In genomic region chr1:26994772-26995625, GRCh38 we compare ENCODE assay signal across 9 cellular contexts. TPM values are rescaled to one million over a fixed set of nuclear protein-coding genes. Genes with fewer than 3 reads are reported as not detected.
A peak's percentile ranks its signal among the peaks of the same experiment; 100 is the strongest.
DNase-seq lines count a peak whose midpoint lies in the region; ATAC-seq and TF ChIP-seq lines count a peak whose summit lies in the region.
"Had no signal": no experiment of that assay in that cellular context is flagged by ENCODE, and none has a peak within 500 bp of the region (broad histone marks: within the 10 kb centered on the region; RNA-seq: fewer than 3 reads in every experiment).

No MANE protein-coding gene starts in this region.

- no peaks in the 10 kb centered on the region for H3K9me3 ChIP-seq in tibial artery

- H3K4me1 ChIP-seq in tibial artery = peaks cover 0 to 66% (median 49%) of the 10 kb centered on the region in 4 donors

- no peak overlapping the region for H3K27ac Mint-ChIP-seq in activated T-cell treated with anti-CD3 and anti-CD28 coated beads, Interleukin-2, amount 50 U/mL, for 72 hours
- H3K27ac Mint-ChIP-seq in activated CD8-positive, alpha-beta T cell treated with anti-CD3 and anti-CD28 coated beads, Interleukin-2, amount 10 ng/mL, durations not matched to agents 7 days and 5 days = no peak overlapping the region
- H3K27ac Mint-ChIP-seq in immature natural killer cell = peak overlapping the region in 1 of 6 donors; percentile 22

- TF ChIP-seq CTCF in tibial artery (IDR thresholded peaks at IDR 0.05) = no peak

- no peaks in the 10 kb centered on the region for H3K36me3 ChIP-seq in tibial artery

- no peak for DNase-seq in activated T-cell treated with anti-CD3 and anti-CD28 coated beads, Interleukin-2, amount 50 U/mL, for 72 hours
- DNase-seq in activated T-cell treated with anti-CD3 and anti-CD28 coated beads, Interleukin-2, amount 50 U/mL, for 48 hours = no peak
- DNase-seq in activated CD8-positive, alpha-beta T cell treated with anti-CD3 and anti-CD28 coated beads, Interleukin-2, amount 10 ng/mL, durations not matched to agents 7 days and 5 days = no peak
- DNase-seq in immature natural killer cell = no peak
- no peak for DNase-seq in tibial artery
- DNase-seq in HEK293T (ENCODE audit: extremely low spot score) = no peak
- DNase-seq in Kasumi-1 (lab: John Stamatoyannopoulos, UW) = no peak
- DNase-seq in A172 (ENCODE audit: low spot score) = no peak
- DNase-seq: stimulated activated CD4-positive, alpha-beta T cell treated with anti-CD3 and anti-CD28 coated beads, Interleukin-1b, Interleukin-23, amount 100 ng/mL, for 48 hours had no signal

- peaks cover 60% of the 10 kb centered on the region for H3K27me3 Mint-ChIP-seq in activated T-cell treated with anti-CD3 and anti-CD28 coated beads, Interleukin-2, amount 50 U/mL, for 72 hours (ENCODE audit: low read depth)
- H3K27me3 Mint-ChIP-seq in activated CD8-positive, alpha-beta T cell treated with anti-CD3 and anti-CD28 coated beads, Interleukin-2, amount 10 ng/mL, durations not matched to agents 7 days and 5 days (ENCODE audit: low read depth) = peaks cover 52% of the 10 kb centered on the region
- H3K27me3 Mint-ChIP-seq in immature natural killer cell (ENCODE audit: low read depth in 3 of 3) = peaks cover 17 to 28% (median 21%) of the 10 kb centered on the region in 3 donors

- intact Hi-C loops in tibial artery (cut with DNase I; ENCODE audit: low total_unique reads) = loop anchor here (5.0 kb wide), 2 partner anchors 37 to 287 kb away; no protein-coding TSS in a partner anchor

- H3K27me3 ChIP-seq in tibial artery = peaks cover 0 to 24% of the 10 kb centered on the region in 2 donors

- H3K4me1 Mint-ChIP-seq in activated T-cell treated with anti-CD3 and anti-CD28 coated beads, Interleukin-2, amount 50 U/mL, for 72 hours (ENCODE audit: low read depth) = peaks cover 32% of the 10 kb centered on the region
- peaks cover 19% of the 10 kb centered on the region for H3K4me1 Mint-ChIP-seq in activated CD8-positive, alpha-beta T cell treated with anti-CD3 and anti-CD28 coated beads, Interleukin-2, amount 10 ng/mL, durations not matched to agents 7 days and 5 days (ENCODE audit: low read depth)
- H3K4me1 Mint-ChIP-seq in immature natural killer cell = peaks cover 16 to 17% of the 10 kb centered on the region in 2 donors

- peak overlapping the region; percentile 66 to 91 for H3K4me3 ChIP-seq in tibial artery

- no peak for ATAC-seq in activated T-cell treated with anti-CD3 and anti-CD28 coated beads, Interleukin-2, amount 50 U/mL, for 72 hours (replicated peaks in 1 of 2)
- ATAC-seq in activated CD8-positive, alpha-beta T cell treated with anti-CD3 and anti-CD28 coated beads, Interleukin-2, amount 10 ng/mL, durations not matched to agents 7 days and 5 days = no peak

- H3K36me3 Mint-ChIP-seq in activated T-cell treated with anti-CD3 and anti-CD28 coated beads, Interleukin-2, amount 50 U/mL, for 72 hours (ENCODE audit: insufficient read depth in 2 of 2) = no peaks in the 10 kb centered on the region
- no peaks in the 10 kb centered on the region for H3K36me3 Mint-ChIP-seq in activated CD8-positive, alpha-beta T cell treated with anti-CD3 and anti-CD28 coated beads, Interleukin-2, amount 10 ng/mL, durations not matched to agents 7 days and 5 days (ENCODE audit: low read depth)
- H3K36me3 Mint-ChIP-seq in immature natural killer cell = no peaks in the 10 kb centered on the region

- no peaks in the 10 kb centered on the region for H3K9me3 Mint-ChIP-seq in activated T-cell treated with anti-CD3 and anti-CD28 coated beads, Interleukin-2, amount 50 U/mL, for 72 hours
- no peaks in the 10 kb centered on the region for H3K9me3 Mint-ChIP-seq in activated CD8-positive, alpha-beta T cell treated with anti-CD3 and anti-CD28 coated beads, Interleukin-2, amount 10 ng/mL, durations not matched to agents 7 days and 5 days (ENCODE audit: insufficient read depth)
- no peaks in the 10 kb centered on the region for H3K9me3 Mint-ChIP-seq in immature natural killer cell

- POLR2A ChIA-PET in activated CD8-positive, alpha-beta T cell treated with anti-CD3 and anti-CD28 coated beads, Interleukin-2, amount 10 ng/mL, durations not matched to agents 7 days and 5 days (lab: Charles Lee) = no interaction called here
- POLR2A ChIA-PET in HEK293T (lab: Yijun Ruan, JAX) = interaction anchor here (0.8 to 2.0 kb wide), 3 partner anchors 28 to 95 kb away, joined by 3 to 5 read pairs (median 4); partner anchors contain the start of gene GPATCH3

- H3K4me3 Mint-ChIP-seq in activated T-cell treated with anti-CD3 and anti-CD28 coated beads, Interleukin-2, amount 50 U/mL, for 72 hours = peak overlapping the region; percentile 56 to 71
- peak overlapping the region; percentile 60 for H3K4me3 Mint-ChIP-seq in activated CD8-positive, alpha-beta T cell treated with anti-CD3 and anti-CD28 coated beads, Interleukin-2, amount 10 ng/mL, durations not matched to agents 7 days and 5 days
- H3K4me3 Mint-ChIP-seq in immature natural killer cell = peak overlapping the region; percentile 73 to 83 (median 82)

- CTCF ChIA-PET in activated CD8-positive, alpha-beta T cell treated with anti-CD3 and anti-CD28 coated beads, Interleukin-2, amount 10 ng/mL, durations not matched to agents 7 days and 5 days (lab: Charles Lee) = interaction anchor here (1.0 to 6.4 kb wide), 5 partner anchors 14 to 1244 kb away, joined by 3 to 66 read pairs (median 4); no protein-coding TSS in a partner anchor
- CTCF ChIA-PET in HEK293T (lab: Yijun Ruan, JAX) = interaction anchor here (0.5 to 1.7 kb wide), 3 partner anchors 14 to 259 kb away, joined by 3 to 4 read pairs (median 3); no protein-coding TSS in a partner anchor

- peak overlapping the region; percentile 67 to 70 for H3K27ac ChIP-seq in tibial artery

TF ChIP-seq in HEK293T, 16 proteins besides CTCF, POLR2A, EP300 and RAD21:
- TF ChIP-seq TARDBP (IDR thresholded peaks at IDR 0.05) (no peak), ZNF384 (IDR thresholded peaks at IDR 0.05) (no peak), SP1 (IDR thresholded peaks at IDR 0.05) (no peak), FOXA1 (IDR thresholded peaks at IDR 0.05) (no peak), BHLHE40 (IDR thresholded peaks at IDR 0.05; ENCODE audit: borderline replicate concordance) (no peak), CTBP1 (IDR thresholded peaks at IDR 0.05; ENCODE audit: borderline replicate concordance) (no peak), FOXM1 (IDR thresholded peaks at IDR 0.05; ENCODE audit: borderline replicate concordance) (no peak), SUZ12 (IDR thresholded peaks at IDR 0.05) (no peak)
- TF ChIP-seq, protein P1, sequence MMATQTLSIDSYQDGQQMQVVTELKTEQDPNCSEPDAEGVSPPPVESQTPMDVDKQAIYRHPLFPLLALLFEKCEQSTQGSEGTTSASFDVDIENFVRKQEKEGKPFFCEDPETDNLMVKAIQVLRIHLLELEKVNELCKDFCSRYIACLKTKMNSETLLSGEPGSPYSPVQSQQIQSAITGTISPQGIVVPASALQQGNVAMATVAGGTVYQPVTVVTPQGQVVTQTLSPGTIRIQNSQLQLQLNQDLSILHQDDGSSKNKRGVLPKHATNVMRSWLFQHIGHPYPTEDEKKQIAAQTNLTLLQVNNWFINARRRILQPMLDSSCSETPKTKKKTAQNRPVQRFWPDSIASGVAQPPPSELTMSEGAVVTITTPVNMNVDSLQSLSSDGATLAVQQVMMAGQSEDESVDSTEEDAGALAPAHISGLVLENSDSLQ (IDR thresholded peaks at IDR 0.05) = no peak

RNA-seq across cellular contexts. Expression of gene TRNP1, which starts 1.5 kb away (rescaled TPM):
- total RNA-seq in activated T-cell treated with anti-CD3 and anti-CD28 coated beads, Interleukin-2, amount 50 U/mL, for 72 hours = under 1 TPM; 0.49 to 0.96 TPM
- total RNA-seq in activated CD8-positive, alpha-beta T cell treated with anti-CD3 and anti-CD28 coated beads, Interleukin-2, amount 10 ng/mL, durations not matched to agents 7 days and 5 days = not detected
- polyA plus RNA-seq in immature natural killer cell = not detected
- total RNA-seq in A172 (2014; rRNA removed; shearing (Covaris generic)) = 19.3 and 23.9 TPM in 2 replicates

RNA-seq across cellular contexts. Expression of gene TENT5B, which starts 17.7 kb away (rescaled TPM):
- under 1 TPM in 1 of 2 donors, not detected in 1; 0.19 TPM for total RNA-seq in activated T-cell treated with anti-CD3 and anti-CD28 coated beads, Interleukin-2, amount 50 U/mL, for 72 hours
- total RNA-seq in activated CD8-positive, alpha-beta T cell treated with anti-CD3 and anti-CD28 coated beads, Interleukin-2, amount 10 ng/mL, durations not matched to agents 7 days and 5 days = not detected
- not detected for polyA plus RNA-seq in immature natural killer cell
- total RNA-seq in A172 (2014; rRNA removed; shearing (Covaris generic)) = 15.9 and 25.8 TPM in 2 replicates

RNA-seq across cellular contexts. Expression of gene KDF1, which starts 34.7 kb away (rescaled TPM):
- 1 to 10 TPM; 1.1 TPM for total RNA-seq in activated T-cell treated with anti-CD3 and anti-CD28 coated beads, Interleukin-2, amount 50 U/mL, for 72 hours
- total RNA-seq in activated CD8-positive, alpha-beta T cell treated with anti-CD3 and anti-CD28 coated beads, Interleukin-2, amount 10 ng/mL, durations not matched to agents 7 days and 5 days = not detected
- polyA plus RNA-seq in immature natural killer cell = 1 to 10 TPM in 1 of 3 donors, under 1 TPM in 1, not detected in 1; 0.29 to 1.3 TPM
- total RNA-seq in A172 (2014; rRNA removed; shearing (Covaris generic)) = not detected in 2 replicates

Comparison
In these comparisons a context has a peak if more than half of its experiments do, and no peak if none do; other contexts are left out.
1. RNA of gene TRNP1, which starts 1.5 kb away (total RNA-seq): 19.3 to 23.9 TPM in A172; 0.49 to 0.96 TPM in activated T-cell treated with anti-CD3 and anti-CD28 coated beads, Interleukin-2, amount 50 U/mL, for 72 hours and not detected in activated CD8-positive, alpha-beta T cell treated with anti-CD3 and anti-CD28 coated beads, Interleukin-2, amount 10 ng/mL, durations not matched to agents 7 days and 5 days; every median in the first group is over 10 times any median in the second.
2. RNA of gene TENT5B, which starts 17.7 kb away (total RNA-seq): 15.9 to 25.8 TPM in A172; 0.19 TPM in activated T-cell treated with anti-CD3 and anti-CD28 coated beads, Interleukin-2, amount 50 U/mL, for 72 hours and not detected in activated CD8-positive, alpha-beta T cell treated with anti-CD3 and anti-CD28 coated beads, Interleukin-2, amount 10 ng/mL, durations not matched to agents 7 days and 5 days; every median in the first group is over 10 times any median in the second.
3. Peak in every context shown above with its lines, with median percentiles within 50 percentile points of each other: H3K4me3 Mint-ChIP-seq.